ENCODE assay signal across 8 cellular contexts in the genomic region with DNA sequence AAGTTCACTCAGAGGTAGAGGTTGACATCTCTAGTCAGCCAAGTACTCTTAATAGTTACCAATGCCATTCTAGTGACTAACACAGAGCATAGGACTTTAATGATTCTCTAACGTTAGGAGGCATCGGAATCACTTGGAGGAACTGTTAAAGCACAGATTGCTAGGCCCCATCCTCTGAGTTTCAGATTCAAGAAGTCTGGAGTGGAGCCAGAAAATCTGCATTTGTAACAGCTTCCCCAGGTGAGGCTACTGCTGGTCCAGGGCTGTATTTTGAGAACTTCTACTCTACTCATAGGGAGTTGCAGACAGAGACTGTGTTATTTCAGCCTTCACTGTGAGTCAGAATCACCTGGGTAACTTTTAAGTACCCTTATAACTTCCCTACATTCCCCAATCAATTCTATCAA. TPM values are rescaled to one million over a fixed set of nuclear protein-coding genes. Genes with fewer than 3 reads are reported as not detected.
A peak's percentile ranks its signal among the peaks of the same experiment; 100 is the strongest.
DNase-seq lines count a peak whose midpoint lies in the region; ATAC-seq and TF ChIP-seq lines count a peak whose summit lies in the region.

No MANE protein-coding gene starts in this region.

- no peak overlapping the region for H3K18ac ChIP-seq in trophoblast cell (ENCODE audit: low read length)

- no peak overlapping the region for H4K12ac ChIP-seq in trophoblast cell (ENCODE audit: low read depth, low read length)

- ATAC-seq in GM19351 (IDR thresholded peaks at IDR 0.05; ENCODE audit: unreplicated experiment) = peak; percentile 39
- peak; percentile 43 for ATAC-seq in HG03066 (IDR thresholded peaks at IDR 0.05; ENCODE audit: low read depth, unreplicated experiment)

- in situ Hi-C loops in mammary epithelial cell (cut with MboI; ENCODE audit: low sequenced_read_pairs in 2 of 2) = no loop called here

- no peaks in the 10 kb centered on the region for H3K9me3 ChIP-seq in mammary epithelial cell (replicated peaks; ENCODE audit: insufficient read depth, low read length)
- no peaks in the 10 kb centered on the region for H3K9me3 ChIP-seq in trophoblast cell (ENCODE audit: insufficient read depth, low read depth, low read length)

- peak overlapping the region; percentile 24 for H2BK120ac ChIP-seq in trophoblast cell (ENCODE audit: insufficient read depth, low read length, poor library complexity)

- no peak overlapping the region for H2AK5ac ChIP-seq in trophoblast cell (ENCODE audit: low read length)

- CTCF ChIA-PET in mammary epithelial cell (lab: Charles Lee; ENCODE audit: low non-redundant PET) = no interaction called here

- no peaks in the 10 kb centered on the region for H4K20me1 ChIP-seq in mammary epithelial cell (ENCODE audit: insufficient read depth, low read length)

- H2BK12ac ChIP-seq in trophoblast cell (ENCODE audit: low read length) = peak overlapping the region; percentile 64

- peak overlapping the region; percentile 12 for H3K27ac ChIP-seq in mammary epithelial cell (ENCODE audit: insufficient read depth, low read depth, low read length)
- peak overlapping the region; percentile 99 for H3K27ac ChIP-seq in trophoblast cell (ENCODE audit: low read depth, low read length)

- H3K36me3 ChIP-seq in mammary epithelial cell (ENCODE audit: insufficient read depth, low read length) (peaks cover 6% of the 10 kb centered on the region), trophoblast cell (ENCODE audit: control insufficient read depth in 1 of 2, insufficient read depth in 2 of 2, low read length in 2 of 2) (peaks cover 2 to 6% of the 10 kb centered on the region in 2 experiments)

- H3K27me3 ChIP-seq in mammary epithelial cell (ENCODE audit: insufficient read depth, low read length) (no peaks in the 10 kb centered on the region), trophoblast cell (ENCODE audit: insufficient read depth, low read length) (no peaks in the 10 kb centered on the region)

- BruUV-seq in mammary epithelial cell (replicated peaks; lab: Mats Ljungman, UMichigan) = no TSS peak

- H3K9ac ChIP-seq in mammary epithelial cell (ENCODE audit: insufficient read depth, low read length) (no peak overlapping the region), trophoblast cell (ENCODE audit: low read length) (no peak overlapping the region)

- peak; percentile 48 for DNase-seq in mammary epithelial cell
- DNase-seq in trophoblast cell = peak; percentile 23 to 72
- no peak for DNase-seq in GM19240 (ENCODE audit: insufficient read length, low spot score)
- no peak for DNase-seq in activated T-cell treated with anti-CD3 and anti-CD28 coated beads, Interleukin-2, amount 50 U/mL, for 1 hour
- no peak for DNase-seq in GM20000 (ENCODE audit: low spot score)
- DNase-seq in activated effector memory CD4-positive, alpha-beta T cell treated with Interleukin-2 at 50 U/mL for 16 hours = no peak

- H3K4me1 ChIP-seq in mammary epithelial cell (ENCODE audit: insufficient read depth, low read length) (peaks cover 19% of the 10 kb centered on the region), trophoblast cell (ENCODE audit: control insufficient read depth in 1 of 2, insufficient read depth in 2 of 2, low read length in 2 of 2) (peaks cover 6 to 13% of the 10 kb centered on the region in 2 experiments)

- peak overlapping the region; percentile 56 for H2BK5ac ChIP-seq in trophoblast cell (ENCODE audit: low read depth, low read length, poor library complexity)

- H3K79me2 ChIP-seq in mammary epithelial cell (ENCODE audit: insufficient read depth, low read length) (peaks cover 49% of the 10 kb centered on the region), trophoblast cell (ENCODE audit: control insufficient read depth, insufficient read depth, low read length, poor library complexity) (peaks cover 6% of the 10 kb centered on the region)

- no peak overlapping the region for H3K4me3 ChIP-seq in mammary epithelial cell (replicated peaks in 1 of 3; ENCODE audit: insufficient read depth in 1 of 3, low read depth in 2 of 3, low read length in 3 of 3)
- no peak overlapping the region for H3K4me3 ChIP-seq in trophoblast cell (ENCODE audit: low read depth, low read length)

- intact Hi-C loops in mammary epithelial cell (cut with micrococcal nuclease) = no loop called here

- dilution Hi-C loops in mammary epithelial cell (cut with HindIII; ENCODE audit: low sequenced_read_pairs) = no loop called here

- peak overlapping the region; percentile 28 for H4K91ac ChIP-seq in trophoblast cell (ENCODE audit: low read depth, low read length)

- peak overlapping the region; percentile 34 for H3K4me2 ChIP-seq in mammary epithelial cell (ENCODE audit: insufficient read depth, low read depth, low read length)
- H3K4me2 ChIP-seq in trophoblast cell (ENCODE audit: low read length) = peak overlapping the region; percentile 38

- peak overlapping the region; percentile 66 for H3K14ac ChIP-seq in trophoblast cell (ENCODE audit: low read length)

- H2AFZ ChIP-seq in mammary epithelial cell (ENCODE audit: low read depth, low read length) = peak overlapping the region; percentile 15
- no peak overlapping the region for H2AFZ ChIP-seq in trophoblast cell (ENCODE audit: insufficient read depth, low read length, poor library complexity)

- H4K8ac ChIP-seq in trophoblast cell (ENCODE audit: low read depth, low read length) = peak overlapping the region; percentile 54

- no peak overlapping the region for H3K4ac ChIP-seq in trophoblast cell (ENCODE audit: low read depth, low read length)

- no peak overlapping the region for H3K23ac ChIP-seq in trophoblast cell (ENCODE audit: low read length)

- H3K79me1 ChIP-seq in trophoblast cell (ENCODE audit: low read length) = peaks cover 12% of the 10 kb centered on the region

- WGBS in mammary epithelial cell (ENCODE audit: low coverage, missing lambda C conversion rate) = 50% methylated on average over 2 of the region's 2 CpGs
- no CpG with 5 or more reads among the region's 2 CpGs for WGBS in trophoblast cell (ENCODE audit: extremely low coverage, insufficient coverage, insufficient read length)

- TF ChIP-seq CTCF in mammary epithelial cell (conservative IDR thresholded peaks at IDR 0.05 in 1 of 2, IDR thresholded peaks at IDR 0.05 in 1 of 2; ENCODE audit: extremely low read depth in 1 of 2, insufficient read depth in 1 of 2, low read depth in 1 of 2, low read length in 2 of 2) (no peak), GM20000 (IDR thresholded peaks at IDR 0.05; ENCODE audit: extremely low read depth, missing control alignments) (no peak)

RNA-seq across cellular contexts. Expression of a gene that starts 5.7 kb away (rescaled TPM):
- 10 to 100 TPM; 17.7 to 30.0 TPM for total RNA-seq in mammary epithelial cell
- 8.6 TPM for polyA plus RNA-seq in mammary epithelial cell
- polyA minus RNA-seq in mammary epithelial cell = 31.4 TPM
- 44.2 and 45.2 TPM in 2 replicates for polyA plus RNA-seq in trophoblast cell (2013)

Comparison
In these comparisons a context has a peak if more than half of its experiments do, and no peak if none do; other contexts are left out.
1. DNase-seq: peak in mammary epithelial cell (single experiment) and trophoblast cell (2 of 2); none in GM19240 (single experiment), activated T-cell treated with anti-CD3 and anti-CD28 coated beads, Interleukin-2, amount 50 U/mL, for 1 hour (single experiment), GM20000 (single experiment) and activated effector memory CD4-positive, alpha-beta T cell treated with Interleukin-2 at 50 U/mL for 16 hours (single experiment).